In genomic region chr17:55421179-55421934, GRCh38 we compare ENCODE assay signal across 8 cellular contexts. TPM values are rescaled to one million over a fixed set of nuclear protein-coding genes. Genes with fewer than 3 reads are reported as not detected.
A peak's percentile ranks its signal among the peaks of the same experiment; 100 is the strongest.
DNase-seq lines count a peak whose midpoint lies in the region; ATAC-seq and TF ChIP-seq lines count a peak whose summit lies in the region.

Gene MMD (minus strand): TSS chr17:55421835. CDS start chr17:55421695, 140 bp downstream.

- peaks cover 19% of the 10 kb centered on the region for H3K27me3 ChIP-seq in CD4-positive, CD25-positive, alpha-beta regulatory T cell (ENCODE audit: control insufficient read depth, insufficient read depth, low read length)
- H3K27me3 ChIP-seq in mononuclear cell (ENCODE audit: insufficient read depth, low read length) = peaks cover 24% of the 10 kb centered on the region
- no peaks in the 10 kb centered on the region for H3K27me3 ChIP-seq in tibial nerve

- peaks cover 33 to 48% (median 40%) of the 10 kb centered on the region in 4 donors for H3K4me1 Mint-ChIP-seq in CD4-positive, CD25-positive, alpha-beta regulatory T cell
- H3K4me1 Mint-ChIP-seq in effector memory CD8-positive, alpha-beta T cell (ENCODE audit: low read depth in 2 of 2) = peaks cover 29 to 36% of the 10 kb centered on the region in 2 donors

- ATAC-seq in CD4-positive, CD25-positive, alpha-beta regulatory T cell (ENCODE audit: low read depth in 2 of 2) = no peak
- ATAC-seq in HG03354 (IDR thresholded peaks at IDR 0.05; ENCODE audit: poor library complexity, severe bottlenecking, unreplicated experiment) = peak; percentile 29
- no peak for ATAC-seq in effector memory CD8-positive, alpha-beta T cell (replicated peaks)

- H3K36me3 Mint-ChIP-seq in CD4-positive, CD25-positive, alpha-beta regulatory T cell = no peaks in the 10 kb centered on the region
- H3K36me3 Mint-ChIP-seq in effector memory CD8-positive, alpha-beta T cell (ENCODE audit: insufficient read depth) = peaks cover 10% of the 10 kb centered on the region

- peaks cover 33% of the 10 kb centered on the region for H3K4me1 ChIP-seq in CD4-positive, CD25-positive, alpha-beta regulatory T cell (ENCODE audit: control insufficient read depth, insufficient read depth, low read length, poor library complexity, severe bottlenecking)
- peaks cover 39% of the 10 kb centered on the region for H3K4me1 ChIP-seq in mononuclear cell (ENCODE audit: insufficient read depth, low read length)
- peaks cover 0 to 22% (median 10%) of the 10 kb centered on the region in 4 donors for H3K4me1 ChIP-seq in tibial nerve

- 0 to 1% methylated on average over 14 to 45 of the region's 62 CpGs for WGBS in tibial nerve, 2 donors

- peaks cover 23% of the 10 kb centered on the region for H3K27me3 Mint-ChIP-seq in CD4-positive, CD25-positive, alpha-beta regulatory T cell
- peaks cover 28 to 31% of the 10 kb centered on the region in 2 donors for H3K27me3 Mint-ChIP-seq in effector memory CD8-positive, alpha-beta T cell

- no peak for TF ChIP-seq CTCF in tibial nerve (IDR thresholded peaks at IDR 0.05)

- peak within 1 kb of the TSS; percentile 88 to 98 (median 96) for H3K27ac Mint-ChIP-seq in CD4-positive, CD25-positive, alpha-beta regulatory T cell
- peak within 1 kb of the TSS; percentile 71 to 91 for H3K27ac Mint-ChIP-seq in effector memory CD8-positive, alpha-beta T cell

- H3K36me3 ChIP-seq in CD4-positive, CD25-positive, alpha-beta regulatory T cell (ENCODE audit: control insufficient read depth, insufficient read depth, low read length) = no peaks in the 10 kb centered on the region
- no peaks in the 10 kb centered on the region for H3K36me3 ChIP-seq in tibial nerve

- TF ChIP-seq EP300 in tibial nerve (IDR thresholded peaks at IDR 0.05) = no peak

- H3K9me3 Mint-ChIP-seq in CD4-positive, CD25-positive, alpha-beta regulatory T cell = peaks cover 0 to 2% (median 0%) of the 10 kb centered on the region in 7 donors
- H3K9me3 Mint-ChIP-seq in effector memory CD8-positive, alpha-beta T cell = no peaks in the 10 kb centered on the region

- peak within 1 kb of the TSS; percentile 73 for H3K27ac ChIP-seq in CD4-positive, CD25-positive, alpha-beta regulatory T cell (ENCODE audit: insufficient read depth, low read length, poor library complexity, severe bottlenecking)
- H3K27ac ChIP-seq in tibial nerve = peak within 1 kb of the TSS; percentile 74 to 92 (median 84)

- DNase-seq in CD4-positive, CD25-positive, alpha-beta regulatory T cell = peak in 2 of 3 donors; percentile 2 to 21
- DNase-seq in SW480 (ENCODE audit: low spot score) (peak; percentile 23), tibial nerve (ENCODE audit: low spot score in 2 of 2) (no peak), midbrain (lab: John Stamatoyannopoulos, UW) (no peak)
- no peak for DNase-seq in effector memory CD8-positive, alpha-beta T cell

- H3K9me3 ChIP-seq in CD4-positive, CD25-positive, alpha-beta regulatory T cell (ENCODE audit: control insufficient read depth in 2 of 2, low read length in 2 of 2) = no peaks in the 10 kb centered on the region
- H3K9me3 ChIP-seq in mononuclear cell (ENCODE audit: low read depth, low read length) (no peaks in the 10 kb centered on the region), tibial nerve (no peaks in the 10 kb centered on the region)

- TF ChIP-seq POLR2A in GM19099 (IDR thresholded peaks at IDR 0.05; ENCODE audit: extremely low read depth, insufficient read length, low read depth) = peak; percentile 31
- peak in 1 of 2 donors; percentile 57 for TF ChIP-seq POLR2A in tibial nerve (IDR thresholded peaks at IDR 0.05)

- peak within 1 kb of the TSS; percentile 86 for H3K4me3 ChIP-seq in CD4-positive, CD25-positive, alpha-beta regulatory T cell (ENCODE audit: low read depth, low read length)
- H3K4me3 ChIP-seq in mononuclear cell (ENCODE audit: low read length) = peak within 1 kb of the TSS; percentile 84
- peak within 1 kb of the TSS; percentile 76 to 94 (median 80) for H3K4me3 ChIP-seq in tibial nerve

- peak within 1 kb of the TSS; percentile 91 to 98 (median 92) for H3K4me3 Mint-ChIP-seq in CD4-positive, CD25-positive, alpha-beta regulatory T cell
- peak within 1 kb of the TSS; percentile 89 to 92 for H3K4me3 Mint-ChIP-seq in effector memory CD8-positive, alpha-beta T cell

RNA-seq across cellular contexts. Expression of gene MMD, which starts in this region (rescaled TPM):
- total RNA-seq in CD4-positive, CD25-positive, alpha-beta regulatory T cell = 17.8 TPM
- 10 to 100 TPM; 10.1 to 12.3 (median 11.8) TPM for polyA plus RNA-seq in CD4-positive, CD25-positive, alpha-beta regulatory T cell
- total RNA-seq in mononuclear cell (82.8 TPM), tibial nerve (10 to 100 TPM; 16.1 to 60.9 (median 37.7) TPM)

Comparison
In these comparisons a context has a peak if more than half of its experiments do, and no peak if none do; other contexts are left out.
1. DNase-seq: peak in CD4-positive, CD25-positive, alpha-beta regulatory T cell (2 of 3) and SW480 (single experiment); none in effector memory CD8-positive, alpha-beta T cell (0 of 3), tibial nerve (0 of 2) and midbrain (single experiment).
2. Peak in every context shown above with its lines, with median percentiles within 50 percentile points of each other: H3K4me3 ChIP-seq.